Comparison of ENCODE assay signal across 17 cellular contexts in genomic region chr20:43460172-43460829, GRCh38. TPM values are rescaled to one million over a fixed set of nuclear protein-coding genes. Genes with fewer than 3 reads are reported as not detected.
DNase-seq lines count a peak whose midpoint lies in the region; ATAC-seq and TF ChIP-seq lines count a peak whose summit lies in the region.
"Had no signal": no experiment of that assay in that cellular context is flagged by ENCODE, and none has a peak within 500 bp of the region (broad histone marks: within the 10 kb centered on the region; RNA-seq: fewer than 3 reads in every experiment).

No MANE protein-coding gene starts in this region.

- H3K4me3 ChIP-seq in CD4-positive, CD25-positive, alpha-beta regulatory T cell (ENCODE audit: low read depth, low read length): no peak overlapping the region
- peak overlapping the region in 1 of 2 experiments; percentile 70; a peak in 1 of 4 replicates for H3K4me3 ChIP-seq in DND-41 (ENCODE audit: low read depth in 1 of 2, low read length in 2 of 2)
- H3K4me3 ChIP-seq in naive thymus-derived CD4-positive, alpha-beta T cell (ENCODE audit: low read length): no peak overlapping the region
- H3K4me3 ChIP-seq in effector memory CD4-positive, alpha-beta T cell (ENCODE audit: insufficient read depth, low read depth, low read length, poor library complexity, severe bottlenecking): no peak overlapping the region

- H3K4me1 ChIP-seq in CD4-positive, CD25-positive, alpha-beta regulatory T cell (ENCODE audit: control insufficient read depth, insufficient read depth, low read length, poor library complexity, severe bottlenecking): peaks cover 28% of the 10 kb centered on the region
- H3K4me1 ChIP-seq in DND-41 (ENCODE audit: insufficient read depth, low read length): peaks cover 42% of the 10 kb centered on the region
- peaks cover 10 to 29% of the 10 kb centered on the region in 2 donors for H3K4me1 ChIP-seq in naive thymus-derived CD4-positive, alpha-beta T cell (ENCODE audit: control insufficient read depth in 2 of 2, insufficient read depth in 2 of 2, low read length in 2 of 2)
- H3K4me1 ChIP-seq in effector memory CD4-positive, alpha-beta T cell (ENCODE audit: control insufficient read depth, insufficient read depth, low read length, poor library complexity, severe bottlenecking): peaks cover 17% of the 10 kb centered on the region

- H3K9me3 ChIP-seq in CD4-positive, CD25-positive, alpha-beta regulatory T cell (ENCODE audit: control insufficient read depth in 2 of 2, low read length in 2 of 2): no peaks in the 10 kb centered on the region
- no peaks in the 10 kb centered on the region for H3K9me3 ChIP-seq in DND-41 (ENCODE audit: insufficient read depth, low read length, severe bottlenecking)
- no peaks in the 10 kb centered on the region for H3K9me3 ChIP-seq in naive thymus-derived CD4-positive, alpha-beta T cell (ENCODE audit: control insufficient read depth in 2 of 3, low read length in 3 of 3)
- H3K9me3 ChIP-seq in effector memory CD4-positive, alpha-beta T cell (ENCODE audit: control insufficient read depth, low read length): no peaks in the 10 kb centered on the region
- H3K9me3 ChIP-seq: adrenal gland, neutrophil, spleen, suprapubic skin had no signal

- H3K9me3 Mint-ChIP-seq in CD4-positive, CD25-positive, alpha-beta regulatory T cell: no peaks in the 10 kb centered on the region
- no peaks in the 10 kb centered on the region for H3K9me3 Mint-ChIP-seq in activated T-helper 2 cell treated with anti-CD3 and anti-CD28 coated beads, Interferon-gamma antibody, Interleukin-2, Interleukin-4, amounts not matched to agents 10 μg/mL and 5 μg/mL and 100 μg/mL, durations not matched to agents 14 hours and 24 hours and 36 hours
- H3K9me3 Mint-ChIP-seq in naive thymus-derived CD4-positive, alpha-beta T cell: no peaks in the 10 kb centered on the region

- H2AFZ ChIP-seq in DND-41 (ENCODE audit: low read depth, low read length): no peak overlapping the region

- intact Hi-C loops in activated T-helper 2 cell treated with anti-CD3 and anti-CD28 coated beads, Interferon-gamma antibody, Interleukin-2, Interleukin-4, amounts not matched to agents 10 μg/mL and 5 μg/mL and 100 μg/mL, durations not matched to agents 14 hours and 24 hours and 36 hours (cut with micrococcal nuclease): no loop called here
- intact Hi-C loops in naive thymus-derived CD4-positive, alpha-beta T cell (cut with micrococcal nuclease): no loop called here

- H3K27me3 Mint-ChIP-seq in CD4-positive, CD25-positive, alpha-beta regulatory T cell: peaks cover 5% of the 10 kb centered on the region
- H3K27me3 Mint-ChIP-seq in activated T-helper 2 cell treated with anti-CD3 and anti-CD28 coated beads, Interferon-gamma antibody, Interleukin-2, Interleukin-4, amounts not matched to agents 10 μg/mL and 5 μg/mL and 100 μg/mL, durations not matched to agents 14 hours and 24 hours and 36 hours (ENCODE audit: low read depth): peaks cover under 1% of the 10 kb centered on the region
- peaks cover 0 to under 1% (median 0%) of the 10 kb centered on the region in 5 donors for H3K27me3 Mint-ChIP-seq in naive thymus-derived CD4-positive, alpha-beta T cell

- CTCF ChIA-PET in naive thymus-derived CD4-positive, alpha-beta T cell (lab: Charles Lee): no interaction called here

- H3K4me2 ChIP-seq in DND-41 (ENCODE audit: insufficient read depth, low read length): peak overlapping the region; percentile 86; the same call in 1 of the 2 replicates

- H3K27ac ChIP-seq in CD4-positive, CD25-positive, alpha-beta regulatory T cell (ENCODE audit: insufficient read depth, low read length, poor library complexity, severe bottlenecking): no peak overlapping the region
- H3K27ac ChIP-seq in DND-41 (ENCODE audit: low read length): no peak overlapping the region
- no peak overlapping the region for H3K27ac ChIP-seq in naive thymus-derived CD4-positive, alpha-beta T cell (ENCODE audit: low read depth, low read length)
- no peak overlapping the region for H3K27ac ChIP-seq in effector memory CD4-positive, alpha-beta T cell (ENCODE audit: insufficient read depth, low read length, poor library complexity, severe bottlenecking)
- H3K27ac ChIP-seq: adrenal gland, SK-N-MC, suprapubic skin had no signal

- no peak overlapping the region for H3K9ac ChIP-seq in DND-41 (ENCODE audit: low read depth, low read length)

- H4K20me1 ChIP-seq in DND-41 (ENCODE audit: insufficient read depth, low read length): peaks cover 61% of the 10 kb centered on the region

- H3K36me3 Mint-ChIP-seq in CD4-positive, CD25-positive, alpha-beta regulatory T cell: peaks cover 46% of the 10 kb centered on the region
- peaks cover 69% of the 10 kb centered on the region for H3K36me3 Mint-ChIP-seq in activated T-helper 2 cell treated with anti-CD3 and anti-CD28 coated beads, Interferon-gamma antibody, Interleukin-2, Interleukin-4, amounts not matched to agents 10 μg/mL and 5 μg/mL and 100 μg/mL, durations not matched to agents 14 hours and 24 hours and 36 hours (ENCODE audit: low read depth)
- H3K36me3 Mint-ChIP-seq in naive thymus-derived CD4-positive, alpha-beta T cell: peaks cover 7 to 43% (median 38%) of the 10 kb centered on the region in 5 donors

- H3K27me3 ChIP-seq in CD4-positive, CD25-positive, alpha-beta regulatory T cell (ENCODE audit: control insufficient read depth, insufficient read depth, low read length): no peaks in the 10 kb centered on the region
- no peaks in the 10 kb centered on the region for H3K27me3 ChIP-seq in DND-41 (ENCODE audit: insufficient read depth, low read length, poor library complexity)
- H3K27me3 ChIP-seq in naive thymus-derived CD4-positive, alpha-beta T cell (ENCODE audit: control insufficient read depth in 2 of 2, insufficient read depth in 2 of 2, low read length in 2 of 2): no peaks in the 10 kb centered on the region
- no peaks in the 10 kb centered on the region for H3K27me3 ChIP-seq in effector memory CD4-positive, alpha-beta T cell (replicated peaks; ENCODE audit: control insufficient read depth, insufficient read depth, low read length, poor library complexity, severe bottlenecking)
- H3K27me3 ChIP-seq: adrenal gland, MG63, neutrophil, spleen, suprapubic skin had no signal

- H3K27ac Mint-ChIP-seq in CD4-positive, CD25-positive, alpha-beta regulatory T cell: peak overlapping the region in 1 of 3 donors; percentile 73
- H3K27ac Mint-ChIP-seq in activated T-helper 2 cell treated with anti-CD3 and anti-CD28 coated beads, Interferon-gamma antibody, Interleukin-2, Interleukin-4, amounts not matched to agents 10 μg/mL and 5 μg/mL and 100 μg/mL, durations not matched to agents 14 hours and 24 hours and 36 hours: peak overlapping the region; percentile 3
- H3K27ac Mint-ChIP-seq in naive thymus-derived CD4-positive, alpha-beta T cell: peak overlapping the region; percentile 2 to 84 (median 51)

- DNase-seq in CD4-positive, CD25-positive, alpha-beta regulatory T cell: no peak
- no peak for DNase-seq in DND-41
- no peak for DNase-seq in activated T-helper 2 cell treated with anti-CD3 and anti-CD28 coated beads, Interferon-gamma antibody, Interleukin-2, Interleukin-4, amounts not matched to agents 10 μg/mL and 5 μg/mL and 100 μg/mL, durations not matched to agents 14 hours and 24 hours and 36 hours (ENCODE audit: low spot score)
- DNase-seq in naive thymus-derived CD4-positive, alpha-beta T cell: no peak
- DNase-seq in effector memory CD4-positive, alpha-beta T cell: no peak
- DNase-seq in NCI-H2227 (lab: John Stamatoyannopoulos, UW; ENCODE audit: unreplicated experiment): no peak
- DNase-seq: cortex of kidney, HCEC 1CT, MG63, spleen had no signal

- peaks cover 62% of the 10 kb centered on the region for H3K36me3 ChIP-seq in CD4-positive, CD25-positive, alpha-beta regulatory T cell (ENCODE audit: control insufficient read depth, insufficient read depth, low read length)
- peaks cover 67% of the 10 kb centered on the region for H3K36me3 ChIP-seq in DND-41 (ENCODE audit: insufficient read depth, low read length)
- peaks cover 27 to 58% (median 28%) of the 10 kb centered on the region in 3 experiments for H3K36me3 ChIP-seq in naive thymus-derived CD4-positive, alpha-beta T cell (ENCODE audit: control insufficient read depth in 2 of 3, insufficient read depth in 3 of 3, low read length in 3 of 3)
- H3K36me3 ChIP-seq in effector memory CD4-positive, alpha-beta T cell (ENCODE audit: control insufficient read depth, insufficient read depth, low read length): peaks cover 61% of the 10 kb centered on the region

- POLR2A ChIA-PET in naive thymus-derived CD4-positive, alpha-beta T cell (lab: Charles Lee): no interaction called here

- TF ChIP-seq CTCF in DND-41 (IDR thresholded peaks at IDR 0.05; ENCODE audit: borderline replicate concordance, extremely low read depth, low read length, poor library complexity, severe bottlenecking): no peak

- peaks cover 60% of the 10 kb centered on the region for H3K79me2 ChIP-seq in DND-41 (ENCODE audit: insufficient read depth, low read length)

- ATAC-seq in CD4-positive, CD25-positive, alpha-beta regulatory T cell (ENCODE audit: low read depth in 2 of 2): no peak
- no peak for ATAC-seq in DND-41 (ENCODE audit: insufficient read depth, low read depth)
- no peak for ATAC-seq in naive thymus-derived CD4-positive, alpha-beta T cell
- ATAC-seq in GM18873 (IDR thresholded peaks at IDR 0.05; ENCODE audit: low FRiP score, unreplicated experiment): no peak
- ATAC-seq in GM21528 (IDR thresholded peaks at IDR 0.05; ENCODE audit: low FRiP score, unreplicated experiment): no peak
- ATAC-seq: left lobe of liver had no signal

- peak overlapping the region; percentile 78 to 91 (median 86) for H3K4me3 Mint-ChIP-seq in CD4-positive, CD25-positive, alpha-beta regulatory T cell
- peak overlapping the region; percentile 23 for H3K4me3 Mint-ChIP-seq in activated T-helper 2 cell treated with anti-CD3 and anti-CD28 coated beads, Interferon-gamma antibody, Interleukin-2, Interleukin-4, amounts not matched to agents 10 μg/mL and 5 μg/mL and 100 μg/mL, durations not matched to agents 14 hours and 24 hours and 36 hours (ENCODE audit: low read depth)
- peak overlapping the region in 8 of 10 donors; percentile 28 to 99 (median 53) for H3K4me3 Mint-ChIP-seq in naive thymus-derived CD4-positive, alpha-beta T cell

- peaks cover 12 to 59% (median 40%) of the 10 kb centered on the region in 4 donors for H3K4me1 Mint-ChIP-seq in CD4-positive, CD25-positive, alpha-beta regulatory T cell
- H3K4me1 Mint-ChIP-seq in activated T-helper 2 cell treated with anti-CD3 and anti-CD28 coated beads, Interferon-gamma antibody, Interleukin-2, Interleukin-4, amounts not matched to agents 10 μg/mL and 5 μg/mL and 100 μg/mL, durations not matched to agents 14 hours and 24 hours and 36 hours (ENCODE audit: low read depth): peaks cover 25% of the 10 kb centered on the region
- peaks cover 27 to 68% (median 52%) of the 10 kb centered on the region in 7 donors for H3K4me1 Mint-ChIP-seq in naive thymus-derived CD4-positive, alpha-beta T cell

RNA-seq across cellular contexts. Expression of gene SRSF6, which starts 2.6 kb away (rescaled TPM):
- 269 TPM for total RNA-seq in CD4-positive, CD25-positive, alpha-beta regulatory T cell
- polyA plus RNA-seq in CD4-positive, CD25-positive, alpha-beta regulatory T cell: 10 to 100 TPM; 41.0 to 59.3 (median 51.6) TPM
- 179 and 187 TPM in 2 replicates for total RNA-seq in activated T-helper 2 cell treated with anti-CD3 and anti-CD28 coated beads, Interferon-gamma antibody, Interleukin-2, Interleukin-4, amounts not matched to agents 10 μg/mL and 5 μg/mL and 100 μg/mL, durations not matched to agents 14 hours and 24 hours and 36 hours
- total RNA-seq in naive thymus-derived CD4-positive, alpha-beta T cell: 100 to 1,000 TPM; 168 to 291 (median 239) TPM
- 10 to 100 TPM; 46.6 to 52.8 TPM for polyA plus RNA-seq in naive thymus-derived CD4-positive, alpha-beta T cell

RNA-seq across cellular contexts. Expression of gene L3MBTL1, which starts 47.2 kb away (rescaled TPM):
- total RNA-seq in CD4-positive, CD25-positive, alpha-beta regulatory T cell: 17.2 TPM
- polyA plus RNA-seq in CD4-positive, CD25-positive, alpha-beta regulatory T cell: 1 to 10 TPM; 1.0 to 2.8 (median 1.5) TPM
- 10.5 and 13.8 TPM in 2 replicates for total RNA-seq in activated T-helper 2 cell treated with anti-CD3 and anti-CD28 coated beads, Interferon-gamma antibody, Interleukin-2, Interleukin-4, amounts not matched to agents 10 μg/mL and 5 μg/mL and 100 μg/mL, durations not matched to agents 14 hours and 24 hours and 36 hours
- total RNA-seq in naive thymus-derived CD4-positive, alpha-beta T cell: 10 to 100 TPM in 4 of 5 experiments, 1 to 10 TPM in 1; 8.6 to 24.7 (median 16.2) TPM
- 1 to 10 TPM in 1 of 2 donors, under 1 TPM in 1; 0.74 to 2.3 TPM for polyA plus RNA-seq in naive thymus-derived CD4-positive, alpha-beta T cell

Comparison
In these comparisons a context has a peak if more than half of its experiments do, and no peak if none do; other contexts are left out.
1. H3K4me3 Mint-ChIP-seq: peak in every context shown above with its lines; median percentile 86 in CD4-positive, CD25-positive, alpha-beta regulatory T cell; 53 in naive thymus-derived CD4-positive, alpha-beta T cell; 23 in activated T-helper 2 cell treated with anti-CD3 and anti-CD28 coated beads, Interferon-gamma antibody, Interleukin-2, Interleukin-4, amounts not matched to agents 10 μg/mL and 5 μg/mL and 100 μg/mL, durations not matched to agents 14 hours and 24 hours and 36 hours.